ENCODE assay signal across 17 cellular contexts in the genomic region with DNA sequence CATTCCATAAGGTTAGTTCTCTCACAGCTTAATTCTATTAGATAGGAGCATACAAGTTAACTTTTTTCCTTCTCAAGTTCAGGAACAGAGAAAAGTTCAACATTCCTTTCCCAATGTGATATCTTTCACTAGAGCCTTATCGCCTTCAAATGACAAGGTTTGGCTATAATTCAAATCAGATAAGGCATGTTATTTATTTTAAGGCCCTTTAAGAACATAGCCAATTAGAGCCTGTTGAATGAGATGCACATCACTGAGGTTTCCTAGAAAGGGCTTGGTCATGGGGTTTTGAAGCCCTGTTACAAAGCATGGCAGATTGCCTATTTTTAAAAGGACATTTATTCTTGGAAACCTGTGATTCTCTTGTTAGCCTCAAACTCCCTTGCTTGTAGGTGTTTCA.
DNase-seq lines count a peak whose midpoint lies in the region; ATAC-seq and TF ChIP-seq lines count a peak whose summit lies in the region.
"Had no signal": no experiment of that assay in that cellular context is flagged by ENCODE, and none has a peak within 500 bp of the region (broad histone marks: within the 10 kb centered on the region; RNA-seq: fewer than 3 reads in every experiment).

No MANE protein-coding gene starts in this region.

- DNase-seq in Daoy (ENCODE audit: low read depth) (peak; percentile 13), SK-N-DZ (ENCODE audit: low spot score) (peak; percentile 23), fibroblast of pulmonary artery (ENCODE audit: low read depth) (peak; percentile 51), pulmonary artery endothelial cell (ENCODE audit: low read depth, low spot score) (peak; percentile 15), ACHN (no peak)
- DNase-seq: activated CD4-positive, alpha-beta T cell treated with anti-CD3 and anti-CD28 coated beads for 36 hours; GDM1; Karpas-422; NCI-H1105 treated with DMSO at 0.1 percent for 48 hours; NCI-H2081 treated with DMSO at 0.1 percent for 48 hours; NCI-H526; spleen; stimulated activated CD4-positive, alpha-beta T cell treated with anti-CD3 and anti-CD28 coated beads, Interleukin-4, amount 100 ng/mL, for 4 hours had no signal

- H3K4me3 ChIP-seq in fibroblast of pulmonary artery (replicated peaks; ENCODE audit: low read depth, low read length): no peak overlapping the region
- H3K4me3 ChIP-seq: GM23338, spleen had no signal

- in situ Hi-C loops in ACHN (cut with HindIII; ENCODE audit: low pct_ligation_motif_present, low pct_unique_long_range_greater_than_20kb, low sequenced_read_pairs): no loop called here

- ATAC-seq in HG03108 (IDR thresholded peaks at IDR 0.05; ENCODE audit: unreplicated experiment) (no peak), HG03457 (IDR thresholded peaks at IDR 0.05; ENCODE audit: unreplicated experiment) (no peak), HG03432 (IDR thresholded peaks at IDR 0.05; ENCODE audit: unreplicated experiment) (no peak)
- ATAC-seq: activated CD4-positive, alpha-beta T cell treated with anti-CD3 and anti-CD28 coated beads for 36 hours; GM23338 had no signal

- TF ChIP-seq CTCF in fibroblast of pulmonary artery (IDR thresholded peaks at IDR 0.05; ENCODE audit: low read length, missing control alignments): no peak
